In genomic region chr3:51677358-51677757, GRCh38 we compare ENCODE assay signal across 1 cellular context.
A peak's percentile ranks its signal among the peaks of the same experiment; 100 is the strongest.
TF ChIP-seq lines count a peak whose summit lies in the region.

No MANE protein-coding gene starts in this region.

TF ChIP-seq in K562, 482 proteins besides CTCF, POLR2A, EP300 and RAD21:
- TF ChIP-seq PHB2 (IDR thresholded peaks at IDR 0.05; ENCODE audit: low read depth): no peak
- TF ChIP-seq EGR1 (conservative IDR thresholded peaks at IDR 0.05): no peak
- 0 out of 2 replicates have a peak, but pooled peaks have one; percentile 20 for TF ChIP-seq RBFOX2 (IDR thresholded peaks at IDR 0.05; ENCODE audit: low read depth, low read length)
- no peak for TF ChIP-seq ZNF551 (CRISPR knock-in tag; IDR thresholded peaks at IDR 0.05)
- no peak for TF ChIP-seq HNRNPK (IDR thresholded peaks at IDR 0.05; ENCODE audit: low read depth, low read length, poor library complexity, severe bottlenecking)
- TF ChIP-seq ASH1L (IDR thresholded peaks at IDR 0.05; ENCODE audit: borderline replicate concordance, low read depth, partially characterized antibody): no peak
